Comparison of ENCODE assay signal across 9 cellular contexts in genomic region chr14:21990116-21990515, GRCh38.
A peak's percentile ranks its signal among the peaks of the same experiment; 100 is the strongest.
DNase-seq lines count a peak whose midpoint lies in the region; ATAC-seq and TF ChIP-seq lines count a peak whose summit lies in the region.
"Had no signal": no experiment of that assay in that cellular context is flagged by ENCODE, and none has a peak within 500 bp of the region (broad histone marks: within the 10 kb centered on the region; RNA-seq: fewer than 3 reads in every experiment).

No MANE protein-coding gene starts in this region.

- no peak for ATAC-seq in central memory CD8-positive, alpha-beta T cell (replicated peaks; ENCODE audit: extremely low read depth, poor library complexity, severe bottlenecking)
- ATAC-seq in GM21619 (IDR thresholded peaks at IDR 0.05; ENCODE audit: unreplicated experiment), result no peak

- no peaks in the 10 kb centered on the region for H4K20me1 ChIP-seq in osteoblast (ENCODE audit: insufficient read depth, low read length)

- DNase-seq in DMS53 (lab: John Stamatoyannopoulos, UW), result peak; percentile 52
- DNase-seq in DMS53 treated with DMSO at 0.1 percent for 48 hours (lab: John Stamatoyannopoulos, UW; ENCODE audit: unreplicated experiment), result no peak
- peak; percentile 6 for DNase-seq in NCI-H69 (lab: John Stamatoyannopoulos, UW)
- DNase-seq in central memory CD8-positive, alpha-beta T cell (ENCODE audit: low spot score in 2 of 2), result no peak
- DNase-seq in osteoblast (ENCODE audit: insufficient read length, low spot score, missing footprints), result no peak
- no peak for DNase-seq in HPDE6-E6E7 (ENCODE audit: extremely low spot score)
- DNase-seq in foreskin melanocyte, result no peak
- DNase-seq: stimulated activated CD4-positive, alpha-beta T cell treated with anti-CD3 and anti-CD28 coated beads, Interleukin-4, amount 100 ng/mL, for 4 hours had no signal

- H3K4me2 ChIP-seq in osteoblast (ENCODE audit: insufficient read depth, low read length), result no peak overlapping the region

- H3K9me3 ChIP-seq in osteoblast (ENCODE audit: low read depth, low read length), result no peaks in the 10 kb centered on the region

- no peak overlapping the region for H3K4me3 ChIP-seq in osteoblast (ENCODE audit: insufficient read depth, low read length)

- H3K27ac ChIP-seq in osteoblast (ENCODE audit: low read depth, low read length), result no peak overlapping the region

- H3K36me3 Mint-ChIP-seq in central memory CD8-positive, alpha-beta T cell (ENCODE audit: insufficient read depth), result no peaks in the 10 kb centered on the region

- no peaks in the 10 kb centered on the region for H3K4me1 ChIP-seq in osteoblast (ENCODE audit: insufficient read depth, low read length)

- no peaks in the 10 kb centered on the region for H3K27me3 ChIP-seq in osteoblast (ENCODE audit: insufficient read depth, low read length)

- no peak overlapping the region for H2AFZ ChIP-seq in osteoblast (ENCODE audit: low read length)

- H3K4me3 Mint-ChIP-seq in central memory CD8-positive, alpha-beta T cell, result peak overlapping the region; percentile 59

- H3K27ac Mint-ChIP-seq in central memory CD8-positive, alpha-beta T cell (ENCODE audit: low read depth), result no peak overlapping the region

- no peaks in the 10 kb centered on the region for H3K27me3 Mint-ChIP-seq in central memory CD8-positive, alpha-beta T cell

- H3K4me1 Mint-ChIP-seq in central memory CD8-positive, alpha-beta T cell, result peaks cover 4% of the 10 kb centered on the region

- TF ChIP-seq CTCF in osteoblast (IDR thresholded peaks at IDR 0.05; ENCODE audit: extremely low read depth, low read depth, low read length), result peak; percentile 31

- H3K79me2 ChIP-seq in osteoblast (ENCODE audit: insufficient read depth, low read length), result no peaks in the 10 kb centered on the region

- no peaks in the 10 kb centered on the region for H3K9me3 Mint-ChIP-seq in central memory CD8-positive, alpha-beta T cell

- H3K36me3 ChIP-seq in osteoblast (ENCODE audit: insufficient read depth, low read length), result no peaks in the 10 kb centered on the region

Comparison
In these comparisons a context has a peak if more than half of its experiments do, and no peak if none do; other contexts are left out.
1. DNase-seq: peak in DMS53 (single experiment) and NCI-H69 (single experiment); none in DMS53 treated with DMSO at 0.1 percent for 48 hours (single experiment), central memory CD8-positive, alpha-beta T cell (0 of 2), osteoblast (single experiment), HPDE6-E6E7 (single experiment) and foreskin melanocyte (single experiment).